21 cellular contexts compared by ENCODE assay signal in the genomic region with DNA sequence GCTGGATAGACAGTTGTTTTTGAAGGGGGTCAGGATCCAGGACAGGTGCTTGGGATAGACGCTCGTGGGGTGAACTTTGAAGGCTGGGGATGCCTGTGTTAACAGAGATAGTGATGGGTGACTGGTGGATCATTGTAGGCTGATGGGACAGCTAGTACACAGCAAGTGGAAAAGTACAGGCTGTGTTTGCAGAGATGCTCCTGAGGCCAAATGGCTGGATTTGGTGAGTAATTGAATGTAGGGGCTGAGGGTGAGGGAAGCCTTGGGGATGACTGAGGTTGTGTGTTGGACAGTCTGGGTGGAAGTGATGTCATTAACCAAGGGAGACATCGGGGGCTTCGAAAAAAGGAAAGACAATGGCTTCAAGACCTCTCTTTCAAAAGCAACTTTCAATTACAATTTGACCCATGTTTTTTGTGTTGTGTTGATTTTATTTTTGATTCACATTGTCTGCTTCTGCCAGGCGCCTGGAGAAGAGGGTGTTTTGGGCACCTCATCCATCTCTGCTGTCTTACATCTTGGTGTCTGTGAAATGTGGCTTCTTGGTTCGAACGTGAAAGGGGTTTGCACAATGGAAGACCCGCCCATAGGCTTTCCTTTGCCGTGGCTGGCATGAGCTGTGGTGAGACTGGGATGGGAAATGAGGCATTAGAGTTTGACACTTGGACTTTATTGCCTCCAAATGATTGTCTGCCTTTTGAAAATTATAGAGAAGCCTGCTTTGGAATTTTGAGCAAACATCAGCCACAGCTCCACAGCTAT.
A peak's percentile ranks its signal among the peaks of the same experiment; 100 is the strongest.
DNase-seq lines count a peak whose midpoint lies in the region; TF ChIP-seq lines count a peak whose summit lies in the region.
"Had no signal": no experiment of that assay in that cellular context is flagged by ENCODE, and none has a peak within 500 bp of the region (broad histone marks: within the 10 kb centered on the region; RNA-seq: fewer than 3 reads in every experiment).

No MANE protein-coding gene starts in this region.

- H3K4me3 Mint-ChIP-seq in type B pancreatic cell, result no peak overlapping the region
- H3K4me3 Mint-ChIP-seq: CD8-positive, alpha-beta T cell had no signal

- CTCF ChIA-PET in HEK293 (lab: Yijun Ruan, JAX), result interaction anchor here (0.7 to 1.2 kb wide), 2 partner anchors 15 to 121 kb away, joined by 3 read pairs; no protein-coding TSS in a partner anchor

- H3K36me3 ChIP-seq in HEK293 (ENCODE audit: control insufficient read depth in 2 of 2, insufficient read depth in 1 of 2, low read length in 2 of 2), result no peaks in the 10 kb centered on the region
- H3K36me3 ChIP-seq in ascending aorta, result no peaks in the 10 kb centered on the region

- peak in 1 of 2 donors; percentile 24 for DNase-seq in ascending aorta (ENCODE audit: low spot score in 2 of 2)
- DNase-seq in mesenteric fat pad (ENCODE audit: low spot score), result peak; percentile 37
- peak; percentile 16 for DNase-seq in type B pancreatic cell (ENCODE audit: extremely low spot score, unreplicated experiment)
- DNase-seq in AML-193 (lab: John Stamatoyannopoulos, UW), result no peak
- no peak for DNase-seq in NCI-H446 treated with DMSO at 0.1 percent for 48 hours (lab: John Stamatoyannopoulos, UW)
- DNase-seq in pons (ENCODE audit: low spot score), result no peak
- DNase-seq: ACHN, C1 segment of cervical spinal cord, DMS153, Karpas-422, NCI-H1694, NCI-H2081, NCI-H2171, NCI-H345, NCI-H524 treated with DMSO at 0.1 percent for 48 hours, NCI-H82, OCI-M1, RPMI8226, SHP77 had no signal

- H3K4me1 ChIP-seq in HEK293 (ENCODE audit: control insufficient read depth, insufficient read depth, low read length) (peaks cover 10% of the 10 kb centered on the region), ascending aorta (peaks cover 14 to 40% of the 10 kb centered on the region in 2 donors)

- TF ChIP-seq CTCF in HEK293 (tag by site-specific recombination; IDR thresholded peaks at IDR 0.05) (no peak), ascending aorta (IDR thresholded peaks at IDR 0.05) (no peak), type B pancreatic cell (conservative IDR thresholded peaks at IDR 0.05) (no peak)

- H3K27ac Mint-ChIP-seq in type B pancreatic cell, result no peak overlapping the region
- H3K27ac Mint-ChIP-seq: CD8-positive, alpha-beta T cell had no signal

- POLR2A ChIA-PET in HEK293 (lab: Yijun Ruan, JAX), result interaction anchor here (1.5 kb wide), 1 partner anchor 148 kb away, joined by 3 read pairs; a partner anchor contains a TSS

- no peaks in the 10 kb centered on the region for H3K9me3 Mint-ChIP-seq in type B pancreatic cell
- H3K9me3 Mint-ChIP-seq: CD8-positive, alpha-beta T cell had no signal

- H3K36me3 Mint-ChIP-seq in type B pancreatic cell, result no peaks in the 10 kb centered on the region
- H3K36me3 Mint-ChIP-seq: CD8-positive, alpha-beta T cell had no signal

- H3K4me3 ChIP-seq in HEK293 (ENCODE audit: low read depth, low read length) (no peak overlapping the region), ascending aorta (no peak overlapping the region)

- peaks cover 10% of the 10 kb centered on the region for H3K4me1 Mint-ChIP-seq in type B pancreatic cell (ENCODE audit: unreplicated experiment)

- H3K27me3 ChIP-seq in ascending aorta, result no peaks in the 10 kb centered on the region

- H3K27ac ChIP-seq in HEK293 (ENCODE audit: extremely low read depth, low read depth, low read length) (no peak overlapping the region; the same call in 1 of the 2 replicates), ascending aorta (peak overlapping the region; percentile 19 to 54)

- H3K9me3 ChIP-seq in HEK293 (ENCODE audit: control insufficient read depth, insufficient read depth, low read depth, low read length) (no peaks in the 10 kb centered on the region), ascending aorta (no peaks in the 10 kb centered on the region)

- intact Hi-C loops in ascending aorta (cut with DNase I), result loop anchor here (2.0 kb wide), 2 partner anchors 65 to 71 kb away; no protein-coding TSS in a partner anchor

- H3K27me3 Mint-ChIP-seq in type B pancreatic cell, result peaks cover 23% of the 10 kb centered on the region

TF ChIP-seq in HEK293, 187 proteins besides CTCF, POLR2A, EP300 and RAD21:
- TF ChIP-seq, protein P1, sequence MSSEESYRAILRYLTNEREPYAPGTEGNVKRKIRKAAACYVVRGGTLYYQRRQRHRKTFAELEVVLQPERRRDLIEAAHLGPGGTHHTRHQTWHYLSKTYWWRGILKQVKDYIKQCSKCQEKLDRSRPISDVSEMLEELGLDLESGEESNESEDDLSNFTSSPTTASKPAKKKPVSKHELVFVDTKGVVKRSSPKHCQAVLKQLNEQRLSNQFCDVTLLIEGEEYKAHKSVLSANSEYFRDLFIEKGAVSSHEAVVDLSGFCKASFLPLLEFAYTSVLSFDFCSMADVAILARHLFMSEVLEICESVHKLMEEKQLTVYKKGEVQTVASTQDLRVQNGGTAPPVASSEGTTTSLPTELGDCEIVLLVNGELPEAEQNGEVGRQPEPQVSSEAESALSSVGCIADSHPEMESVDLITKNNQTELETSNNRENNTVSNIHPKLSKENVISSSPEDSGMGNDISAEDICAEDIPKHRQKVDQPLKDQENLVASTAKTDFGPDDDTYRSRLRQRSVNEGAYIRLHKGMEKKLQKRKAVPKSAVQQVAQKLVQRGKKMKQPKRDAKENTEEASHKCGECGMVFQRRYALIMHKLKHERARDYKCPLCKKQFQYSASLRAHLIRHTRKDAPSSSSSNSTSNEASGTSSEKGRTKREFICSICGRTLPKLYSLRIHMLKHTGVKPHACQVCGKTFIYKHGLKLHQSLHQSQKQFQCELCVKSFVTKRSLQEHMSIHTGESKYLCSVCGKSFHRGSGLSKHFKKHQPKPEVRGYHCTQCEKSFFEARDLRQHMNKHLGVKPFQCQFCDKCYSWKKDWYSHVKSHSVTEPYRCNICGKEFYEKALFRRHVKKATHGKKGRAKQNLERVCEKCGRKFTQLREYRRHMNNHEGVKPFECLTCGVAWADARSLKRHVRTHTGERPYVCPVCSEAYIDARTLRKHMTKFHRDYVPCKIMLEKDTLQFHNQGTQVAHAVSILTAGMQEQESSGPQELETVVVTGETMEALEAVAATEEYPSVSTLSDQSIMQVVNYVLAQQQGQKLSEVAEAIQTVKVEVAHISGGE (tag by site-specific recombination; conservative IDR thresholded peaks at IDR 0.05; ENCODE audit: low read depth), result no peak
- TF ChIP-seq, protein P2, sequence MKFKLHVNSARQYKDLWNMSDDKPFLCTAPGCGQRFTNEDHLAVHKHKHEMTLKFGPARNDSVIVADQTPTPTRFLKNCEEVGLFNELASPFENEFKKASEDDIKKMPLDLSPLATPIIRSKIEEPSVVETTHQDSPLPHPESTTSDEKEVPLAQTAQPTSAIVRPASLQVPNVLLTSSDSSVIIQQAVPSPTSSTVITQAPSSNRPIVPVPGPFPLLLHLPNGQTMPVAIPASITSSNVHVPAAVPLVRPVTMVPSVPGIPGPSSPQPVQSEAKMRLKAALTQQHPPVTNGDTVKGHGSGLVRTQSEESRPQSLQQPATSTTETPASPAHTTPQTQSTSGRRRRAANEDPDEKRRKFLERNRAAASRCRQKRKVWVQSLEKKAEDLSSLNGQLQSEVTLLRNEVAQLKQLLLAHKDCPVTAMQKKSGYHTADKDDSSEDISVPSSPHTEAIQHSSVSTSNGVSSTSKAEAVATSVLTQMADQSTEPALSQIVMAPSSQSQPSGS (tag by site-specific recombination; IDR thresholded peaks at IDR 0.05; ENCODE audit: low read depth), result peak; percentile 58

Comparison
In these comparisons a context has a peak if more than half of its experiments do, and no peak if none do; other contexts are left out.
1. DNase-seq: peak in mesenteric fat pad (single experiment) and type B pancreatic cell (single experiment); none in AML-193 (0 of 2), NCI-H446 treated with DMSO at 0.1 percent for 48 hours (single experiment) and pons (single experiment).